In the genomic region with DNA sequence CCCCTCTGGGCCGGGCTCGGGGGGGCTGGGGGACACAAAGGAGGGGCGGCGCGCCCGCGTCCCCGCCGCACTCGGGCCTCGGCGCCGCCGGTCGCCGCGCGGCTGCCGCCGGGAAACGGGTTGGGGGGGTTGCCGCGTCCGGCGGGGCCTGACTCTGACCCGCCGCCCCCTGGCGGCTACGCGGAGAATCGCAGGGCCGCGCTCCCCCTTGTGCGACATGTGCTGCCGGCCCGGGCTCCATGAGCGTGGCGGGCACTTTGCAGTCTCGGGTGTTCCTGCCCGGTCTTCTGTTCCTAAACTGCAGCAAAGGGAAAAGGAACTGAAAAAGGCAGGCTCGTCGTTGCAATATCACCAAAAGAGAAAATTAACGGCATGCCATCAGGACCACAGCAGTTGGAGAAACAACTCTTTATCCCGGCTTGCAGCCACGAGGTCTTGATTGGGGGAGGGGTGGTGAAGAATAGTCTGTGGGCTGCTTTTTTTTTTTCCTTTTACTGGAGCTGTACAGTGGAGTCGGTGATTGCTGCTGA, we compare ENCODE assay signal across 8 cellular contexts. TPM values are rescaled to one million over a fixed set of nuclear protein-coding genes. Genes with fewer than 3 reads are reported as not detected.
DNase-seq lines count a peak whose midpoint lies in the region; ATAC-seq and TF ChIP-seq lines count a peak whose summit lies in the region.

No MANE protein-coding gene starts in this region.

- H3K4me3 Mint-ChIP-seq in endothelial cell (ENCODE audit: unreplicated experiment), result peak overlapping the region; percentile 96

- TF ChIP-seq CTCF in endothelial cell (IDR thresholded peaks at IDR 0.05; ENCODE audit: unreplicated experiment), result peak; percentile 98

- peak overlapping the region; percentile 90 for H3K27ac Mint-ChIP-seq in endothelial cell (ENCODE audit: unreplicated experiment)

- H3K27me3 Mint-ChIP-seq in endothelial cell (ENCODE audit: unreplicated experiment), result peaks cover 12% of the 10 kb centered on the region

- DNase-seq in COLO829 (ENCODE audit: low spot score) (peak; percentile 73), HT-29 (ENCODE audit: low spot score) (peak; percentile 95), NOMO-1 treated with dmso at 0.1 percent for 144 hours (lab: John Stamatoyannopoulos, UW; ENCODE audit: unreplicated experiment) (peak; percentile 96), endothelial cell (ENCODE audit: low spot score) (peak; percentile 97), middle frontal gyrus (ENCODE audit: extremely low spot score, low spot score) (peak; percentile 84)
- peak; percentile 96 for DNase-seq in activated CD8-positive, alpha-beta memory T cell treated with anti-CD3 and anti-CD28 coated beads, Interleukin-2, amount 50 U/mL, for 4 hours
- DNase-seq in stimulated activated CD8-positive, alpha-beta memory T cell treated with anti-CD3 and anti-CD28 coated beads, Interleukin-15, amount 100 ng/mL, for 48 hours (ENCODE audit: low read depth in 2 of 2), result peak; percentile 87

- H3K36me3 Mint-ChIP-seq in endothelial cell (ENCODE audit: low read depth, unreplicated experiment), result peaks cover 10% of the 10 kb centered on the region

- H3K4me1 Mint-ChIP-seq in endothelial cell (ENCODE audit: unreplicated experiment), result peaks cover 27% of the 10 kb centered on the region

- ATAC-seq in GM21367 (IDR thresholded peaks at IDR 0.05; ENCODE audit: unreplicated experiment), result peak; percentile 49

- no peaks in the 10 kb centered on the region for H3K9me3 Mint-ChIP-seq in endothelial cell (ENCODE audit: unreplicated experiment)

RNA-seq across cellular contexts. Expression of gene MIR17HG, which starts 1.5 kb away (rescaled TPM):
- total RNA-seq in HT-29 (2014; rRNA removed; shearing (Covaris generic)), result 6.8 and 7.6 TPM in 2 replicates
- 3.3 TPM for total RNA-seq in endothelial cell (ENCODE audit: unreplicated experiment)

RNA-seq across cellular contexts. Expression of gene GPC5, which starts 49.5 kb away (rescaled TPM):
- total RNA-seq in HT-29 (2014; rRNA removed; shearing (Covaris generic)), result not detected in 2 replicates
- not detected for total RNA-seq in endothelial cell (ENCODE audit: unreplicated experiment)

Comparison
In these comparisons a context has a peak if more than half of its experiments do, and no peak if none do; other contexts are left out.
1. Peak in every context shown above with its lines: DNase-seq and ATAC-seq.